In genomic region chr17:75722076-75722475, GRCh38 we compare ENCODE assay signal across 11 cellular contexts. TPM values are rescaled to one million over a fixed set of nuclear protein-coding genes. Genes with fewer than 3 reads are reported as not detected.
DNase-seq lines count a peak whose midpoint lies in the region; ATAC-seq, FAIRE-seq and TF ChIP-seq lines count a peak whose summit lies in the region.
"Had no signal": no experiment of that assay in that cellular context is flagged by ENCODE, and none has a peak within 500 bp of the region (broad histone marks: within the 10 kb centered on the region; RNA-seq: fewer than 3 reads in every experiment).

No MANE protein-coding gene starts in this region.

- H3K27ac ChIP-seq in BLaER1 treated with 17β-estradiol and CSF1 and Interleukin-3, amounts not matched to agents 10 nM and 100 nM = no peak overlapping the region
- no peak overlapping the region for H3K27ac ChIP-seq in SK-N-SH (ENCODE audit: low read depth in 2 of 2, low read length in 1 of 2)
- H3K27ac ChIP-seq in gastroesophageal sphincter = peak overlapping the region in 3 of 4 donors; percentile 78 to 84 (median 82)
- peak overlapping the region; percentile 73 to 79 (median 76) for H3K27ac ChIP-seq in pancreas

- peak; percentile 43 for DNase-seq in SK-N-SH
- peak in 2 of 6 donors; percentile 44 to 71 for DNase-seq in pancreas
- no peak for DNase-seq in NCI-H146 treated with DMSO at 0.1 percent for 48 hours (lab: John Stamatoyannopoulos, UW; ENCODE audit: unreplicated experiment)
- no peak for DNase-seq in NCI-H1930 (lab: John Stamatoyannopoulos, UW)
- no peak for DNase-seq in GM13977 (ENCODE audit: low spot score)
- DNase-seq: NCI-H2171; stimulated activated CD4-positive, alpha-beta T cell treated with anti-CD3 and anti-CD28 coated beads, Interleukin-4, amount 100 ng/mL, for 24 hours had no signal

- TF ChIP-seq EP300 in SK-N-SH (IDR thresholded peaks at IDR 0.05; ENCODE audit: borderline replicate concordance in 1 of 2, low read depth in 1 of 2, low read length in 1 of 2) = no peak
- TF ChIP-seq EP300 in gastroesophageal sphincter (IDR thresholded peaks at IDR 0.05) = no peak

- POLR2A ChIA-PET in SK-N-SH (lab: Yijun Ruan, JAX) = no interaction called here

- no peaks in the 10 kb centered on the region for H3K36me3 ChIP-seq in BLaER1 treated with 17β-estradiol and CSF1 and Interleukin-3, amounts not matched to agents 10 nM and 100 nM
- H3K36me3 ChIP-seq in SK-N-SH (replicated peaks in 1 of 2; ENCODE audit: control insufficient read depth in 1 of 2, insufficient read depth in 2 of 2, low read length in 1 of 2) (no peaks in the 10 kb centered on the region), gastroesophageal sphincter (peaks cover 0 to 21% of the 10 kb centered on the region in 2 donors), pancreas (no peaks in the 10 kb centered on the region)

- peak overlapping the region in 6 of 11 experiments; percentile 86 to 91 (median 88); a peak in 5 of 22 replicates for H3K4me2 ChIP-seq in BLaER1 treated with 17β-estradiol and CSF1 and Interleukin-3, amounts not matched to agents 10 nM and 100 nM
- H3K4me2 ChIP-seq in SK-N-SH = no peak overlapping the region

- in situ Hi-C loops in GM13977 (cut with MboI; ENCODE audit: low pct_unique_long_range_greater_than_20kb, low sequenced_read_pairs, unreplicated experiment) = no loop called here

- no peak for TF ChIP-seq RAD21 in SK-N-SH (IDR thresholded peaks at IDR 0.05; ENCODE audit: low read length)

- no peak for FAIRE-seq in pancreas (lab: Jason Lieb, UNC)
- FAIRE-seq: GM12891 had no signal

- H3K9me2 ChIP-seq in SK-N-SH = no peaks in the 10 kb centered on the region

- 85% methylated on average over 5 of the region's 5 CpGs for whole genome bisulfite sequencing in SK-N-SH (ENCODE audit: low lambda C conversion rate)
- no CpG with 5 or more reads among the region's 5 CpGs for WGBS in gastroesophageal sphincter (ENCODE audit: low coverage in 1 of 2), 2 donors
- 85 to 90% methylated on average over 5 of the region's 5 CpGs for WGBS in pancreas, 2 donors

- H3K9ac ChIP-seq in BLaER1 treated with 17β-estradiol and CSF1 and Interleukin-3, amounts not matched to agents 10 nM and 100 nM = no peak overlapping the region
- no peak overlapping the region for H3K9ac ChIP-seq in SK-N-SH

- no peaks in the 10 kb centered on the region for H3K79me2 ChIP-seq in SK-N-SH (ENCODE audit: insufficient read depth)

- H2AFZ ChIP-seq in SK-N-SH (ENCODE audit: low read depth) = no peak overlapping the region

- ATAC-seq in gastroesophageal sphincter (no peak), pancreas (peak in 3 of 4 donors; percentile 26 to 50 (median 29)), GM18868 (IDR thresholded peaks at IDR 0.05; ENCODE audit: unreplicated experiment) (no peak)

- no peak for TF ChIP-seq POLR2A in gastroesophageal sphincter (IDR thresholded peaks at IDR 0.05)

- no peaks in the 10 kb centered on the region for H3K9me3 ChIP-seq in BLaER1 treated with 17β-estradiol and CSF1 and Interleukin-3, amounts not matched to agents 10 nM and 100 nM (replicated peaks in 1 of 11)
- H3K9me3 ChIP-seq in SK-N-SH (no peaks in the 10 kb centered on the region), gastroesophageal sphincter (no peaks in the 10 kb centered on the region), pancreas (no peaks in the 10 kb centered on the region)

- peaks cover 35 to 53% (median 46%) of the 10 kb centered on the region in 11 experiments for H3K27me3 ChIP-seq in BLaER1 treated with 17β-estradiol and CSF1 and Interleukin-3, amounts not matched to agents 10 nM and 100 nM
- H3K27me3 ChIP-seq in SK-N-SH (ENCODE audit: insufficient read depth) (peaks cover 44% of the 10 kb centered on the region), gastroesophageal sphincter (peaks cover 87% of the 10 kb centered on the region), pancreas (no peaks in the 10 kb centered on the region)

- intact Hi-C loops in pancreas (cut with DNase I) = no loop called here

- TF ChIP-seq CTCF in SK-N-SH (IDR thresholded peaks at IDR 0.05) (no peak), gastroesophageal sphincter (IDR thresholded peaks at IDR 0.05) (no peak), pancreas (IDR thresholded peaks at IDR 0.05) (no peak), GM13977 (IDR thresholded peaks at IDR 0.05; ENCODE audit: extremely low read depth, insufficient read depth, missing control alignments) (no peak)

- H3K4me1 ChIP-seq in BLaER1 treated with 17β-estradiol and CSF1 and Interleukin-3, amounts not matched to agents 10 nM and 100 nM = peaks cover 9 to 44% (median 26%) of the 10 kb centered on the region in 10 experiments; a peak in 17 of 20 replicates
- H3K4me1 ChIP-seq in SK-N-SH (ENCODE audit: control insufficient read depth in 1 of 2, insufficient read depth in 2 of 2, low read depth in 1 of 2, low read length in 1 of 2) = peaks cover 0 to 4% of the 10 kb centered on the region in 2 experiments; a peak in 1 of 4 replicates
- H3K4me1 ChIP-seq in gastroesophageal sphincter = peaks cover 0 to 23% (median 7%) of the 10 kb centered on the region in 3 donors
- H3K4me1 ChIP-seq in pancreas = peaks cover 0 to 9% (median 0%) of the 10 kb centered on the region in 3 donors

- H4K20me1 ChIP-seq in BLaER1 treated with 17β-estradiol and CSF1 and Interleukin-3, amounts not matched to agents 10 nM and 100 nM = 0 out of 22 replicates have a peak, but pooled peaks cover 0 to 5% (median 0%) of the 10 kb centered on the region in 11 experiments
- no peaks in the 10 kb centered on the region for H4K20me1 ChIP-seq in SK-N-SH (ENCODE audit: insufficient read depth)

- H3F3A ChIP-seq in SK-N-SH (replicated peaks; ENCODE audit: insufficient read depth) = no peaks in the 10 kb centered on the region

- CTCF ChIA-PET in SK-N-SH (lab: Yijun Ruan, JAX) = interaction anchor here (0.6 to 25.4 kb wide), 8 partner anchors 15 to 399 kb away, joined by 3 to 419 read pairs (median 4); partner anchors contain the start of gene SMIM5

- no peak overlapping the region for H3K4me3 ChIP-seq in BLaER1 treated with 17β-estradiol and CSF1 and Interleukin-3, amounts not matched to agents 10 nM and 100 nM
- H3K4me3 ChIP-seq in SK-N-SH (ENCODE audit: low read depth in 2 of 2, low read length in 1 of 2) (no peak overlapping the region), gastroesophageal sphincter (peak overlapping the region in 1 of 2 donors; percentile 58), pancreas (peak overlapping the region; percentile 34 to 65 (median 48))

TF ChIP-seq in SK-N-SH, 30 proteins besides CTCF, POLR2A, EP300 and RAD21 (continues in another document):
- TF ChIP-seq TCF12 (IDR thresholded peaks at IDR 0.05) (no peak), GATA2 (CRISPR knock-in tag; IDR thresholded peaks at IDR 0.05) (no peak), FOXM1 (IDR thresholded peaks at IDR 0.05; ENCODE audit: low read depth) (no peak), IRF3 (IDR thresholded peaks at IDR 0.05; ENCODE audit: low read depth, low read length) (no peak), NRF1 (IDR thresholded peaks at IDR 0.05; ENCODE audit: low read depth, low read length) (no peak), SMC3 (IDR thresholded peaks at IDR 0.05; ENCODE audit: low read depth, low read length) (no peak), FOSL2 (IDR thresholded peaks at IDR 0.05; ENCODE audit: borderline replicate concordance, low read depth) (no peak), POLR2AphosphoS5 (IDR thresholded peaks at IDR 0.05; ENCODE audit: low read depth, low read length) (no peak), MAX (IDR thresholded peaks at IDR 0.05; ENCODE audit: low read depth) (no peak), USF1 (IDR thresholded peaks at IDR 0.05; ENCODE audit: borderline replicate concordance, low read depth) (no peak), YY1 (IDR thresholded peaks at IDR 0.05; ENCODE audit: low read depth) (no peak)

RNA-seq across cellular contexts. Expression of gene ITGB4, which starts 0.8 kb away (rescaled TPM):
- polyA plus RNA-seq in SK-N-SH (2012; rRNA removed) (3.6 and 7.0 TPM in 2 replicates), pancreas (10 to 100 TPM; 23.0 to 25.2 TPM)
- 1.7 and 3.3 TPM in 2 replicates for polyA plus RNA-seq in SK-N-SH (2012; cell fraction: cytosol; rRNA removed)
- polyA plus RNA-seq in SK-N-SH (2012; cell fraction: nucleus; rRNA removed) = 8.6 and 11.2 TPM in 2 replicates
- total RNA-seq in gastroesophageal sphincter (10 to 100 TPM; 31.1 to 66.3 (median 41.8) TPM), pancreas (10 to 100 TPM; 16.4 to 50.5 (median 20.3) TPM)

RNA-seq across cellular contexts. Expression of gene GALK1, which starts 42.9 kb away (rescaled TPM):
- polyA plus RNA-seq in SK-N-SH (2012; rRNA removed) (36.5 and 39.2 TPM in 2 replicates), pancreas (10 to 100 TPM; 25.5 to 29.8 TPM)
- 12.4 and 22.4 TPM in 2 replicates for polyA plus RNA-seq in SK-N-SH (2012; cell fraction: cytosol; rRNA removed)
- polyA plus RNA-seq in SK-N-SH (2012; cell fraction: nucleus; rRNA removed) = 82.6 and 138 TPM in 2 replicates
- total RNA-seq in gastroesophageal sphincter (10 to 100 TPM; 13.7 to 23.2 (median 20.4) TPM), pancreas (10 to 100 TPM; 18.0 to 23.2 (median 19.6) TPM)

RNA-seq across cellular contexts. Expression of gene SAP30BP, which starts 54.9 kb away (rescaled TPM):
- polyA plus RNA-seq in SK-N-SH (2012; rRNA removed) = 145 and 158 TPM in 2 replicates
- 103 and 121 TPM in 2 replicates for polyA plus RNA-seq in SK-N-SH (2012; cell fraction: cytosol; rRNA removed)
- 387 and 410 TPM in 2 replicates for polyA plus RNA-seq in SK-N-SH (2012; cell fraction: nucleus; rRNA removed)
- 10 to 100 TPM; 68.2 to 87.2 (median 77.2) TPM for total RNA-seq in gastroesophageal sphincter
- total RNA-seq in pancreas = 10 to 100 TPM; 22.4 to 45.3 (median 37.0) TPM
- polyA plus RNA-seq in pancreas = 100 to 1,000 TPM in 1 of 2 donors, 10 to 100 TPM in 1; 81.8 to 106 TPM

RNA-seq across cellular contexts. Expression of gene RECQL5, which starts 55.1 kb away (rescaled TPM):
- polyA plus RNA-seq in SK-N-SH (2012; rRNA removed) (22.5 and 25.3 TPM in 2 replicates), pancreas (10 to 100 TPM; 54.3 to 65.2 TPM)
- 8.8 and 11.4 TPM in 2 replicates for polyA plus RNA-seq in SK-N-SH (2012; cell fraction: cytosol; rRNA removed)
- polyA plus RNA-seq in SK-N-SH (2012; cell fraction: nucleus; rRNA removed) = 179 and 199 TPM in 2 replicates
- total RNA-seq in gastroesophageal sphincter (10 to 100 TPM in 3 of 4 donors, 1 to 10 TPM in 1; 6.4 to 15.1 (median 13.6) TPM), pancreas (10 to 100 TPM in 4 of 6 donors, 1 to 10 TPM in 2; 8.7 to 29.4 (median 12.8) TPM)

Comparison
In these comparisons a context has a peak if more than half of its experiments do, and no peak if none do; other contexts are left out.
1. H3K27ac ChIP-seq: peak in gastroesophageal sphincter (3 of 4) and pancreas (4 of 4); none in BLaER1 treated with 17β-estradiol and CSF1 and Interleukin-3, amounts not matched to agents 10 nM and 100 nM (0 of 11) and SK-N-SH (0 of 2).
2. H3K4me3 ChIP-seq: peak in pancreas (4 of 4); none in BLaER1 treated with 17β-estradiol and CSF1 and Interleukin-3, amounts not matched to agents 10 nM and 100 nM (0 of 10) and SK-N-SH (0 of 2).
3. ATAC-seq: peak in pancreas (3 of 4); none in gastroesophageal sphincter (single experiment) and GM18868 (single experiment).